26 cellular contexts compared by ENCODE assay signal in the genomic region with DNA sequence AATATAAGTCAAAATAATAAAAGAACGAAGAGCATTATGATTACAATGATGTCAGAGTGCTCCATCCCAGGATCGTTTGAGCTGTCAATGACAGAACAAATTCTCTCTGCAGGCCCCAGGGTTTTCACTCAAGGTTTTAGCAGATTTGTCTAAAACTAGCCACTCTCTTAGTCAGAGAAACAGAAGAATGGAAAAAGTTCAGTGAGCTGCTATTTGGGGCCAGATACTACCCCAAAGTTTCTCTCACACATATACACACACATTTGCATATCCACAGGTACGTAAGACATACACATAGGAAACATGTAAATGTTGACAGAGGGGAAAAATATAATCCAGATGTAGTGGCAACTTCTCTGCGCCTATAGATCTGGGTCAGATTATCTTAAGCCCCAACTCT.
"Had no signal": no experiment of that assay in that cellular context is flagged by ENCODE, and none has a peak within 500 bp of the region (broad histone marks: within the 10 kb centered on the region; RNA-seq: fewer than 3 reads in every experiment).

No MANE protein-coding gene starts in this region.

- H3K9me3 Mint-ChIP-seq: activated CD4-positive, alpha-beta memory T cell treated with anti-CD3 and anti-CD28 coated beads, Interleukin-2, amount 10 ng/mL, durations not matched to agents 7 days and 5 days; activated naive CD8-positive, alpha-beta T cell treated with anti-CD3 and anti-CD28 coated beads, Interleukin-2, amount 10 ng/mL, durations not matched to agents 7 days and 5 days; activated T-helper 17 cell treated with anti-CD3 and anti-CD28 coated beads, Interleukin-2, amount 50 U/mL, for 72 hours; mesothelial cell of epicardium; natural killer cell treated with Interleukin-12 subunit alpha and Interleukin-12 subunit beta and Interleukin-15 and Interleukin-18, amount 100 ng/mL, for 72 hours; stimulated activated effector memory CD8-positive, alpha-beta T cell treated with anti-CD3 and anti-CD28 coated beads, Interleukin-12 subunit alpha, Interleukin-12 subunit beta, amount 100 ng/mL, for 72 hours had no signal

- H3K9ac ChIP-seq: parathyroid adenoma had no signal

- H3K27me3 ChIP-seq: body of pancreas, colonic mucosa, right lobe of liver, stomach, upper lobe of left lung had no signal

- H3K79me2 ChIP-seq: parathyroid adenoma had no signal

- H3K27ac Mint-ChIP-seq: activated CD4-positive, alpha-beta memory T cell treated with anti-CD3 and anti-CD28 coated beads, Interleukin-2, amount 10 ng/mL, durations not matched to agents 7 days and 5 days; activated CD8-positive, alpha-beta memory T cell treated with anti-CD3 and anti-CD28 coated beads, Interleukin-2, amount 10 ng/mL, durations not matched to agents 7 days and 5 days; activated naive CD8-positive, alpha-beta T cell treated with anti-CD3 and anti-CD28 coated beads, Interleukin-2, amount 10 ng/mL, durations not matched to agents 7 days and 5 days; activated T-helper 17 cell treated with anti-CD3 and anti-CD28 coated beads, Interleukin-2, amount 50 U/mL, for 72 hours; mesothelial cell of epicardium; natural killer cell treated with Interleukin-12 subunit alpha and Interleukin-12 subunit beta and Interleukin-15 and Interleukin-18, amount 100 ng/mL, for 72 hours; stimulated activated effector memory CD8-positive, alpha-beta T cell treated with anti-CD3 and anti-CD28 coated beads, Interleukin-12 subunit alpha, Interleukin-12 subunit beta, amount 100 ng/mL, for 72 hours had no signal

- H3K4me1 ChIP-seq: body of pancreas, colonic mucosa, parathyroid adenoma, right lobe of liver, stomach, upper lobe of left lung had no signal

- H3K36me3 Mint-ChIP-seq: activated CD8-positive, alpha-beta memory T cell treated with anti-CD3 and anti-CD28 coated beads, Interleukin-2, amount 10 ng/mL, durations not matched to agents 7 days and 5 days; activated naive CD8-positive, alpha-beta T cell treated with anti-CD3 and anti-CD28 coated beads, Interleukin-2, amount 10 ng/mL, durations not matched to agents 7 days and 5 days; mesothelial cell of epicardium; natural killer cell treated with Interleukin-12 subunit alpha and Interleukin-12 subunit beta and Interleukin-15 and Interleukin-18, amount 100 ng/mL, for 72 hours; stimulated activated effector memory CD8-positive, alpha-beta T cell treated with anti-CD3 and anti-CD28 coated beads, Interleukin-12 subunit alpha, Interleukin-12 subunit beta, amount 100 ng/mL, for 72 hours had no signal

- H3K9me3 ChIP-seq: body of pancreas, colonic mucosa, gastrocnemius medialis, neutrophil, right lobe of liver, stomach, upper lobe of left lung had no signal

- H3K4me3 ChIP-seq: body of pancreas, colonic mucosa, gastrocnemius medialis, lung, right lobe of liver, stomach, upper lobe of left lung had no signal

- H3K4me1 Mint-ChIP-seq: activated CD4-positive, alpha-beta memory T cell treated with anti-CD3 and anti-CD28 coated beads, Interleukin-2, amount 10 ng/mL, durations not matched to agents 7 days and 5 days; activated CD8-positive, alpha-beta memory T cell treated with anti-CD3 and anti-CD28 coated beads, Interleukin-2, amount 10 ng/mL, durations not matched to agents 7 days and 5 days; activated naive CD8-positive, alpha-beta T cell treated with anti-CD3 and anti-CD28 coated beads, Interleukin-2, amount 10 ng/mL, durations not matched to agents 7 days and 5 days; activated T-helper 17 cell treated with anti-CD3 and anti-CD28 coated beads, Interleukin-2, amount 50 U/mL, for 72 hours; stimulated activated effector memory CD8-positive, alpha-beta T cell treated with anti-CD3 and anti-CD28 coated beads, Interleukin-12 subunit alpha, Interleukin-12 subunit beta, amount 100 ng/mL, for 72 hours had no signal

- H2AFZ ChIP-seq: parathyroid adenoma had no signal

- H3K36me3 ChIP-seq: colonic mucosa, gastrocnemius medialis, neutrophil, right lobe of liver, stomach, upper lobe of left lung had no signal

- DNase-seq: activated CD4-positive, alpha-beta memory T cell treated with anti-CD3 and anti-CD28 coated beads, Interleukin-2, amount 10 ng/mL, durations not matched to agents 7 days and 5 days; activated CD4-positive, alpha-beta T cell treated with anti-CD3 and anti-CD28 coated beads for 48 hours; activated CD4-positive, CD25-positive, alpha-beta regulatory T cell; activated CD8-positive, alpha-beta memory T cell treated with anti-CD3 and anti-CD28 coated beads, Interleukin-2, amount 10 ng/mL, durations not matched to agents 7 days and 5 days; activated naive CD4-positive, alpha-beta T cell treated with Interleukin-2 at 50 U/mL for 16 hours; activated naive CD8-positive, alpha-beta T cell treated with anti-CD3 and anti-CD28 coated beads, Interleukin-2, amount 10 ng/mL, durations not matched to agents 7 days and 5 days; central memory CD4-positive, alpha-beta T cell; colonic mucosa; effector CD4-positive, alpha-beta T cell; right lobe of liver; small intestine; stimulated activated CD4-positive, alpha-beta T cell treated with anti-CD3 and anti-CD28 coated beads, Interleukin-15, amount 100 ng/mL, for 24 hours; stimulated activated CD4-positive, alpha-beta T cell treated with anti-CD3 and anti-CD28 coated beads, Interleukin-4, amount 100 ng/mL, for 24 hours; stomach; upper lobe of left lung had no signal

- H3K27ac ChIP-seq: body of pancreas, colonic mucosa, gastrocnemius medialis, neutrophil, parathyroid adenoma, right lobe of liver, stomach, upper lobe of left lung had no signal

- H3K27me3 Mint-ChIP-seq: activated T-helper 17 cell treated with anti-CD3 and anti-CD28 coated beads, Interleukin-2, amount 50 U/mL, for 72 hours had no signal

- H3K4me3 Mint-ChIP-seq: activated CD4-positive, alpha-beta memory T cell treated with anti-CD3 and anti-CD28 coated beads, Interleukin-2, amount 10 ng/mL, durations not matched to agents 7 days and 5 days; activated CD8-positive, alpha-beta memory T cell treated with anti-CD3 and anti-CD28 coated beads, Interleukin-2, amount 10 ng/mL, durations not matched to agents 7 days and 5 days; activated naive CD8-positive, alpha-beta T cell treated with anti-CD3 and anti-CD28 coated beads, Interleukin-2, amount 10 ng/mL, durations not matched to agents 7 days and 5 days; activated T-helper 17 cell treated with anti-CD3 and anti-CD28 coated beads, Interleukin-2, amount 50 U/mL, for 72 hours; mesothelial cell of epicardium; natural killer cell treated with Interleukin-12 subunit alpha and Interleukin-12 subunit beta and Interleukin-15 and Interleukin-18, amount 100 ng/mL, for 72 hours; stimulated activated effector memory CD8-positive, alpha-beta T cell treated with anti-CD3 and anti-CD28 coated beads, Interleukin-12 subunit alpha, Interleukin-12 subunit beta, amount 100 ng/mL, for 72 hours had no signal

- ATAC-seq: activated CD8-positive, alpha-beta memory T cell treated with anti-CD3 and anti-CD28 coated beads, Interleukin-2, amount 10 ng/mL, durations not matched to agents 7 days and 5 days; activated T-helper 17 cell treated with anti-CD3 and anti-CD28 coated beads, Interleukin-2, amount 50 U/mL, for 72 hours; body of pancreas; esophagus mucosa; left lobe of liver; natural killer cell treated with Interleukin-12 subunit alpha and Interleukin-12 subunit beta and Interleukin-15 and Interleukin-18, amount 100 ng/mL, for 72 hours; right lobe of liver; stimulated activated effector memory CD8-positive, alpha-beta T cell treated with anti-CD3 and anti-CD28 coated beads, Interleukin-12 subunit alpha, Interleukin-12 subunit beta, amount 100 ng/mL, for 72 hours had no signal
